ENCODE assay signal across 10 cellular contexts in genomic region chr2:159094173-159094737, GRCh38.
DNase-seq lines count a peak whose midpoint lies in the region; ATAC-seq, FAIRE-seq and TF ChIP-seq lines count a peak whose summit lies in the region.
"Had no signal": no experiment of that assay in that cellular context is flagged by ENCODE, and none has a peak within 500 bp of the region (broad histone marks: within the 10 kb centered on the region; RNA-seq: fewer than 3 reads in every experiment).

No MANE protein-coding gene starts in this region.

- TF ChIP-seq CTCF in CD4-positive, alpha-beta T cell (IDR thresholded peaks at IDR 0.05), result no peak
- TF ChIP-seq CTCF in activated CD8-positive, alpha-beta T cell treated with anti-CD3 and anti-CD28 coated beads for 36 hours (IDR thresholded peaks at IDR 0.05), result no peak
- TF ChIP-seq CTCF in heart left ventricle (IDR thresholded peaks at IDR 0.05), result no peak

- H3K27me3 ChIP-seq in CD4-positive, alpha-beta T cell (ENCODE audit: control insufficient read depth, insufficient read depth, low read length), result no peaks in the 10 kb centered on the region
- H3K27me3 ChIP-seq in heart left ventricle, result no peaks in the 10 kb centered on the region

- no peaks in the 10 kb centered on the region for H3K36me3 Mint-ChIP-seq in CD4-positive, alpha-beta T cell (ENCODE audit: low read depth)
- H3K36me3 Mint-ChIP-seq in activated CD8-positive, alpha-beta T cell treated with anti-CD3 and anti-CD28 coated beads for 36 hours (ENCODE audit: low read depth), result peaks cover 14% of the 10 kb centered on the region

- H3K4me1 Mint-ChIP-seq in CD4-positive, alpha-beta T cell (ENCODE audit: low read depth), result peaks cover 45% of the 10 kb centered on the region
- H3K4me1 Mint-ChIP-seq in activated CD8-positive, alpha-beta T cell treated with anti-CD3 and anti-CD28 coated beads for 36 hours (ENCODE audit: low read depth), result peaks cover 58% of the 10 kb centered on the region

- H3K9me3 Mint-ChIP-seq in CD4-positive, alpha-beta T cell, result peaks cover 9% of the 10 kb centered on the region
- H3K9me3 Mint-ChIP-seq in activated CD8-positive, alpha-beta T cell treated with anti-CD3 and anti-CD28 coated beads for 36 hours, result peaks cover 14% of the 10 kb centered on the region

- H3K4me1 ChIP-seq in heart left ventricle, result peaks cover 35 to 97% (median 80%) of the 10 kb centered on the region in 12 donors

- H3K4me3 ChIP-seq in heart left ventricle, result no peak overlapping the region

- peaks cover 9% of the 10 kb centered on the region for H3K9me3 ChIP-seq in CD4-positive, alpha-beta T cell (ENCODE audit: control insufficient read depth, low read length)
- peaks cover 0 to 12% (median 8%) of the 10 kb centered on the region in 12 donors for H3K9me3 ChIP-seq in heart left ventricle

- H3K27ac ChIP-seq in CD4-positive, alpha-beta T cell (ENCODE audit: low read depth, low read length), result no peak overlapping the region
- peak overlapping the region; percentile 3 to 82 (median 70) for H3K27ac ChIP-seq in heart left ventricle

- CTCF ChIA-PET in CD4-positive, alpha-beta T cell (lab: Charles Lee), result interaction anchor here (0.7 kb wide), 1 partner anchor 263 kb away, joined by 3 read pairs; no protein-coding TSS in a partner anchor
- CTCF ChIA-PET in activated CD8-positive, alpha-beta T cell treated with anti-CD3 and anti-CD28 coated beads for 36 hours (lab: Charles Lee), result interaction anchor here (3.5 kb wide), 1 partner anchor 25 kb away, joined by 19 read pairs; no protein-coding TSS in a partner anchor

- no peak for ATAC-seq in CD4-positive, alpha-beta T cell (ENCODE audit: poor library complexity)
- peak; percentile 77 for ATAC-seq in activated CD8-positive, alpha-beta T cell treated with anti-CD3 and anti-CD28 coated beads for 36 hours
- peak; percentile 23 to 73 (median 50) for ATAC-seq in heart left ventricle
- ATAC-seq in HG03521 (IDR thresholded peaks at IDR 0.05; ENCODE audit: unreplicated experiment), result no peak

- WGBS in heart left ventricle, 4 donors, result 20 to 32% (median 28%) methylated on average over 8 to 10 of the region's 10 CpGs

- peaks cover 0 to 10% (median 3%) of the 10 kb centered on the region in 9 donors for H3K36me3 ChIP-seq in heart left ventricle

- no peaks in the 10 kb centered on the region for H3K27me3 Mint-ChIP-seq in CD4-positive, alpha-beta T cell
- H3K27me3 Mint-ChIP-seq in activated CD8-positive, alpha-beta T cell treated with anti-CD3 and anti-CD28 coated beads for 36 hours, result no peaks in the 10 kb centered on the region

- H3K4me3 Mint-ChIP-seq in CD4-positive, alpha-beta T cell, result peak overlapping the region; percentile 16
- H3K4me3 Mint-ChIP-seq in activated CD8-positive, alpha-beta T cell treated with anti-CD3 and anti-CD28 coated beads for 36 hours, result no peak overlapping the region

- POLR2A ChIA-PET in CD4-positive, alpha-beta T cell (lab: Charles Lee), result interaction anchor here (0.9 kb wide), 1 partner anchor 22 kb away, joined by 3 read pairs; no protein-coding TSS in a partner anchor
- POLR2A ChIA-PET in activated CD8-positive, alpha-beta T cell treated with anti-CD3 and anti-CD28 coated beads for 36 hours (lab: Charles Lee), result interaction anchor here (0.6 to 0.8 kb wide), 2 partner anchors 16 to 54 kb away, joined by 3 read pairs; no protein-coding TSS in a partner anchor

- TF ChIP-seq POLR2A in heart left ventricle (IDR thresholded peaks at IDR 0.05) (no peak), H54 (IDR thresholded peaks at IDR 0.05; ENCODE audit: low read depth, low read length) (no peak)

- no peak for FAIRE-seq in H54 (lab: Jason Lieb, UNC)

- H3K27ac Mint-ChIP-seq in CD4-positive, alpha-beta T cell, result peak overlapping the region; percentile 75
- peak overlapping the region; percentile 76 for H3K27ac Mint-ChIP-seq in activated CD8-positive, alpha-beta T cell treated with anti-CD3 and anti-CD28 coated beads for 36 hours

- no peak for DNase-seq in CD4-positive, alpha-beta T cell
- DNase-seq in activated CD8-positive, alpha-beta T cell treated with anti-CD3 and anti-CD28 coated beads for 36 hours, result peak; percentile 65
- DNase-seq in heart left ventricle, result peak; percentile 51 to 73 (median 64)
- peak; percentile 41 for DNase-seq in renal cortical epithelial cell (ENCODE audit: low read depth)
- DNase-seq in SK-N-DZ (ENCODE audit: low spot score), result no peak
- no peak for DNase-seq in H54 (ENCODE audit: insufficient read length, low spot score)
- DNase-seq in NCI-H2171 (lab: John Stamatoyannopoulos, UW), result no peak
- DNase-seq: GF-D8, NCI-H2107 had no signal

- intact Hi-C loops in CD4-positive, alpha-beta T cell (cut with DNase I, micrococcal nuclease), result no loop called here
- intact Hi-C loops in activated CD8-positive, alpha-beta T cell treated with anti-CD3 and anti-CD28 coated beads for 36 hours (cut with micrococcal nuclease), result no loop called here
- intact Hi-C loops in heart left ventricle (cut with DNase I), result loop anchor here in 1 of 10 donors (10.0 kb wide), 1 partner anchor 59 kb away; no protein-coding TSS in a partner anchor

Comparison
In these comparisons a context has a peak if more than half of its experiments do, and no peak if none do; other contexts are left out.
1. ATAC-seq: peak in activated CD8-positive, alpha-beta T cell treated with anti-CD3 and anti-CD28 coated beads for 36 hours (single experiment) and heart left ventricle (4 of 4); none in CD4-positive, alpha-beta T cell (single experiment) and HG03521 (single experiment).
2. DNase-seq: peak in activated CD8-positive, alpha-beta T cell treated with anti-CD3 and anti-CD28 coated beads for 36 hours (single experiment), heart left ventricle (5 of 5) and renal cortical epithelial cell (single experiment); none in CD4-positive, alpha-beta T cell (0 of 10), SK-N-DZ (single experiment), H54 (single experiment) and NCI-H2171 (single experiment).